In the genomic region with DNA sequence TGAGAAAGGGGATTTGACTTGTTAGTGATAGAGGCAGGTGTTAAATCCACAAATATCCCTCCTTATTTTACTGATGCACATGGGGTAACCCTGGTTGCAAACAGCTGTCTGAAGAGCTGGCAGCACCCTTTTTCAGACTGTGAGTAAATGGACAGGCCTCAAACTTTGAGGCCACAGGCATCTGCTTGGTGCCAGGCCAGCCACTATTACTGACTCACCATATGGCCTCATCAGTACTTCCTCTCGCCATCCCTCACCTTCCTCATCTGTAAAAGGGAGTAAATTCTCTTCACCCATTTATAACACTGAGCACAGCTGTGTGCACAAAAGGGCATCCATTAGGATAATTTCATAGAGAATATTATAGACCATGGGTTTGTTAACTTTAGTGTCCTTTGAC, we compare ENCODE assay signal across 8 cellular contexts. TPM values are rescaled to one million over a fixed set of nuclear protein-coding genes. Genes with fewer than 3 reads are reported as not detected.
DNase-seq lines count a peak whose midpoint lies in the region; ATAC-seq and TF ChIP-seq lines count a peak whose summit lies in the region.

No MANE protein-coding gene starts in this region.

- no peaks in the 10 kb centered on the region for H3F3A ChIP-seq in OCI-LY1 (ENCODE audit: insufficient read depth, low read length)

- H3K27ac Mint-ChIP-seq in activated naive CD4-positive, alpha-beta T cell treated with anti-CD3 and anti-CD28 coated beads, Interleukin-2, amount 10 ng/mL, durations not matched to agents 7 days and 5 days, result no peak overlapping the region

- peaks cover 56% of the 10 kb centered on the region for H3K4me1 Mint-ChIP-seq in activated naive CD4-positive, alpha-beta T cell treated with anti-CD3 and anti-CD28 coated beads, Interleukin-2, amount 10 ng/mL, durations not matched to agents 7 days and 5 days

- H2AFZ ChIP-seq in OCI-LY1 (ENCODE audit: low read length), result no peak overlapping the region
- no peak overlapping the region for H2AFZ ChIP-seq in parathyroid adenoma

- H3K9ac ChIP-seq in OCI-LY1 (ENCODE audit: low read length) (no peak overlapping the region; the same call in 1 of the 2 replicates), colonic mucosa (ENCODE audit: low read depth in 2 of 2, low read length in 2 of 2) (peak overlapping the region in 1 of 2 donors; percentile 82), parathyroid adenoma (no peak overlapping the region)

- no peaks in the 10 kb centered on the region for H3K9me3 ChIP-seq in OCI-LY1 (ENCODE audit: low read length)
- H3K9me3 ChIP-seq in colonic mucosa, result no peaks in the 10 kb centered on the region
- no peaks in the 10 kb centered on the region for H3K9me3 ChIP-seq in parathyroid adenoma (ENCODE audit: control insufficient read depth, low read length)
- H3K9me3 ChIP-seq in WERI-Rb-1 (ENCODE audit: severe bottlenecking), result no peaks in the 10 kb centered on the region

- peaks cover 38% of the 10 kb centered on the region for H3K4me1 ChIP-seq in OCI-LY1 (ENCODE audit: insufficient read depth, low read length, severe bottlenecking)
- peaks cover 40% of the 10 kb centered on the region for H3K4me1 ChIP-seq in colonic mucosa
- H3K4me1 ChIP-seq in parathyroid adenoma, result peaks cover 46% of the 10 kb centered on the region

- TF ChIP-seq CTCF in OCI-LY1 (IDR thresholded peaks at IDR 0.05; ENCODE audit: low read length) (no peak), colonic mucosa (IDR thresholded peaks at IDR 0.05) (no peak), parathyroid adenoma (IDR thresholded peaks at IDR 0.05) (no peak), WERI-Rb-1 (IDR thresholded peaks at IDR 0.05; ENCODE audit: low read depth, low read length) (no peak)

- ATAC-seq in GM19467 (IDR thresholded peaks at IDR 0.05; ENCODE audit: unreplicated experiment), result no peak

- H3K36me3 ChIP-seq in OCI-LY1 (ENCODE audit: insufficient read depth, low read length), result no peaks in the 10 kb centered on the region
- H3K36me3 ChIP-seq in colonic mucosa, result no peaks in the 10 kb centered on the region
- H3K36me3 ChIP-seq in parathyroid adenoma (ENCODE audit: control insufficient read depth, insufficient read depth, low read length), result no peaks in the 10 kb centered on the region
- H3K36me3 ChIP-seq in WERI-Rb-1, result no peaks in the 10 kb centered on the region

- H3K27me3 ChIP-seq in OCI-LY1 (ENCODE audit: insufficient read depth, low read length), result no peaks in the 10 kb centered on the region
- H3K27me3 ChIP-seq in colonic mucosa, result no peaks in the 10 kb centered on the region
- H3K27me3 ChIP-seq in parathyroid adenoma (ENCODE audit: control insufficient read depth, insufficient read depth, low read length), result no peaks in the 10 kb centered on the region
- no peaks in the 10 kb centered on the region for H3K27me3 ChIP-seq in WERI-Rb-1 (ENCODE audit: insufficient read depth, low read depth, severe bottlenecking)

- H3K9me2 ChIP-seq in OCI-LY1 (ENCODE audit: low read depth, low read length), result no peaks in the 10 kb centered on the region

- H3K36me3 Mint-ChIP-seq in activated naive CD4-positive, alpha-beta T cell treated with anti-CD3 and anti-CD28 coated beads, Interleukin-2, amount 10 ng/mL, durations not matched to agents 7 days and 5 days, result peaks cover 29% of the 10 kb centered on the region

- DNase-seq in Daoy (ENCODE audit: low read depth), result peak; percentile 94
- no peak for DNase-seq in colonic mucosa
- no peak for DNase-seq in activated CD4-positive, alpha-beta T cell treated with anti-CD3 and anti-CD28 coated beads for 1 hour
- no peak for DNase-seq in activated naive CD4-positive, alpha-beta T cell treated with anti-CD3 and anti-CD28 coated beads, Interleukin-2, amount 10 ng/mL, durations not matched to agents 7 days and 5 days
- no peak for DNase-seq in WERI-Rb-1

- H3K27ac ChIP-seq in OCI-LY1 (ENCODE audit: low read depth, low read length, poor library complexity, severe bottlenecking) (peak overlapping the region; percentile 80), colonic mucosa (peak overlapping the region; percentile 90), parathyroid adenoma (peak overlapping the region; percentile 92), WERI-Rb-1 (no peak overlapping the region)

- no peaks in the 10 kb centered on the region for H3K79me2 ChIP-seq in OCI-LY1 (ENCODE audit: insufficient read depth, low read length)
- H3K79me2 ChIP-seq in parathyroid adenoma, result peaks cover 2% of the 10 kb centered on the region

- CTCF ChIA-PET in activated naive CD4-positive, alpha-beta T cell treated with anti-CD3 and anti-CD28 coated beads, Interleukin-2, amount 10 ng/mL, durations not matched to agents 7 days and 5 days (lab: Charles Lee), result interaction anchor here (1.1 to 1.7 kb wide), 6 partner anchors 9 to 72 kb away, joined by 3 to 7 read pairs (median 4); no protein-coding TSS in a partner anchor

- H3K9me3 Mint-ChIP-seq in activated naive CD4-positive, alpha-beta T cell treated with anti-CD3 and anti-CD28 coated beads, Interleukin-2, amount 10 ng/mL, durations not matched to agents 7 days and 5 days, result no peaks in the 10 kb centered on the region

- peaks cover 8% of the 10 kb centered on the region for H3K27me3 Mint-ChIP-seq in activated naive CD4-positive, alpha-beta T cell treated with anti-CD3 and anti-CD28 coated beads, Interleukin-2, amount 10 ng/mL, durations not matched to agents 7 days and 5 days

- H3K4me3 ChIP-seq in OCI-LY1 (ENCODE audit: low read depth, low read length, poor library complexity, severe bottlenecking), result no peak overlapping the region
- H3K4me3 ChIP-seq in colonic mucosa, result no peak overlapping the region
- no peak overlapping the region for H3K4me3 ChIP-seq in parathyroid adenoma (ENCODE audit: low read depth, low read length)
- H3K4me3 ChIP-seq in WERI-Rb-1 (ENCODE audit: low read depth, low read length), result no peak overlapping the region

- H3K4me2 ChIP-seq in OCI-LY1 (ENCODE audit: low read length) (no peak overlapping the region; the same call in 1 of the 2 replicates), parathyroid adenoma (ENCODE audit: low read length) (no peak overlapping the region)

- H4K20me1 ChIP-seq in OCI-LY1 (ENCODE audit: insufficient read depth, low read length), result no peaks in the 10 kb centered on the region

- no peak overlapping the region for H3K4me3 Mint-ChIP-seq in activated naive CD4-positive, alpha-beta T cell treated with anti-CD3 and anti-CD28 coated beads, Interleukin-2, amount 10 ng/mL, durations not matched to agents 7 days and 5 days

- intact Hi-C loops in colonic mucosa (cut with DNase I), result no loop called here

RNA-seq across cellular contexts. Expression of a gene that starts 11.9 kb away (rescaled TPM):
- total RNA-seq in Daoy (2014; rRNA removed; shearing (Covaris generic)), result 239 TPM in 2 replicates
- 100 to 1,000 TPM; 153 to 220 TPM for total RNA-seq in colonic mucosa
